In the genomic region with DNA sequence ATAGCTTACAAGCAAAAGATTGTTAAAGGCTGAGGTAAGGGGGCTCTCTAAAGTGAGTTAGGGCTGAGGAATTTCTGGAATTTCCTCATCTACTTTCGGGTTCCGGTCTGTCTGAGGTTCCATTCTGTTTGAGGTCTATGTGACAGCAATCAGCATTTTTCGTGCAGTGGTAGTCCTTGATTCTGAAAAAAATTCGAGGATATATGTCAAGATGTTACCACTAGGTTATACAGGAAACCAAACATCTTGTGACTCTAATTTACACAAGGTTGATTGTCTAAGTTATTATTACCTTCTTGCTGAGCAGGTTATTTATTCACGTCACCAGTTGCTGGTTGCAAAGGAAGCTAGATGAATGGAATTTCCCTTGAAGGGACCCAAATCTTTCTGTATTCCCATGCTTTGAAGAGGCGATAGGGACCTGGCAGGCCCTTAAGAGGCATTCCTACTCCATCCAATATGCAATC, we compare ENCODE assay signal across 11 cellular contexts. TPM values are rescaled to one million over a fixed set of nuclear protein-coding genes. Genes with fewer than 3 reads are reported as not detected.
A peak's percentile ranks its signal among the peaks of the same experiment; 100 is the strongest.
DNase-seq lines count a peak whose midpoint lies in the region; ATAC-seq and TF ChIP-seq lines count a peak whose summit lies in the region.
"Had no signal": no experiment of that assay in that cellular context is flagged by ENCODE, and none has a peak within 500 bp of the region (broad histone marks: within the 10 kb centered on the region; RNA-seq: fewer than 3 reads in every experiment).

No MANE protein-coding gene starts in this region.

- DNase-seq in H4 (ENCODE audit: low spot score): peak; percentile 45
- peak; percentile 74 for DNase-seq in SK-N-MC (ENCODE audit: low read depth, low spot score)
- peak; percentile 76 to 86 for DNase-seq in foreskin keratinocyte
- no peak for DNase-seq in progenitor cell of endocrine pancreas (ENCODE audit: low spot score, unreplicated experiment)
- DNase-seq in HuH-7 (ENCODE audit: low spot score): no peak
- DNase-seq in GM19238 (ENCODE audit: insufficient read length, low spot score): no peak
- DNase-seq in NCI-H146 (lab: John Stamatoyannopoulos, UW): no peak
- no peak for DNase-seq in NCI-H2029 (lab: John Stamatoyannopoulos, UW)
- DNase-seq: activated CD8-positive, alpha-beta T cell treated with anti-CD3 and anti-CD28 coated beads, Interleukin-2, amount 10 ng/mL, durations not matched to agents 7 days and 5 days; DMS53; NCI-H2171 had no signal

- TF ChIP-seq CTCF in foreskin keratinocyte (conservative IDR thresholded peaks at IDR 0.05): no peak
- TF ChIP-seq CTCF in progenitor cell of endocrine pancreas (IDR thresholded peaks at IDR 0.05; ENCODE audit: unreplicated experiment): no peak

- ATAC-seq in foreskin keratinocyte: peak; percentile 59
- ATAC-seq: activated CD8-positive, alpha-beta T cell treated with anti-CD3 and anti-CD28 coated beads, Interleukin-2, amount 10 ng/mL, durations not matched to agents 7 days and 5 days had no signal

- H3K27ac ChIP-seq in SK-N-MC (peak overlapping the region; percentile 90), foreskin keratinocyte (no peak overlapping the region)

- no peaks in the 10 kb centered on the region for H3K9me3 Mint-ChIP-seq in progenitor cell of endocrine pancreas (ENCODE audit: low read depth)

- H3K36me3 Mint-ChIP-seq in progenitor cell of endocrine pancreas (ENCODE audit: insufficient read depth): no peaks in the 10 kb centered on the region

- H3K27me3 ChIP-seq in foreskin keratinocyte: no peaks in the 10 kb centered on the region

- H3K9ac ChIP-seq in SK-N-MC (ENCODE audit: insufficient read length): no peak overlapping the region

- peaks cover 11% of the 10 kb centered on the region for H3K4me1 ChIP-seq in foreskin keratinocyte

- H3K4me3 Mint-ChIP-seq in progenitor cell of endocrine pancreas (ENCODE audit: low read depth): no peak overlapping the region
- H3K4me3 Mint-ChIP-seq: activated CD8-positive, alpha-beta T cell treated with anti-CD3 and anti-CD28 coated beads, Interleukin-2, amount 10 ng/mL, durations not matched to agents 7 days and 5 days had no signal

- H3K4me3 ChIP-seq in SK-N-MC: peak overlapping the region; percentile 53

- H3K36me3 ChIP-seq in SK-N-MC (ENCODE audit: insufficient read depth, low read length): no peaks in the 10 kb centered on the region

- peaks cover 6% of the 10 kb centered on the region for H3K4me1 Mint-ChIP-seq in progenitor cell of endocrine pancreas (ENCODE audit: low read depth)

- H3K9me3 ChIP-seq in SK-N-MC (ENCODE audit: low read depth, low read length): no peaks in the 10 kb centered on the region

- no peaks in the 10 kb centered on the region for H3K27me3 Mint-ChIP-seq in progenitor cell of endocrine pancreas

- H3K27ac Mint-ChIP-seq in progenitor cell of endocrine pancreas: peak overlapping the region; percentile 92
- H3K27ac Mint-ChIP-seq: activated CD8-positive, alpha-beta T cell treated with anti-CD3 and anti-CD28 coated beads, Interleukin-2, amount 10 ng/mL, durations not matched to agents 7 days and 5 days had no signal

RNA-seq across cellular contexts. Expression of gene RLN2, which starts 35.2 kb away (rescaled TPM):
- not detected in 2 replicates for total RNA-seq in H4 (2014; rRNA removed; shearing (Covaris generic))
- total RNA-seq in foreskin keratinocyte (0.92 and 1.1 TPM in 2 replicates), progenitor cell of endocrine pancreas (4.0 and 4.4 TPM in 2 replicates)
- 1.6 and 1.8 TPM in 2 replicates for polyA plus RNA-seq in foreskin keratinocyte

RNA-seq across cellular contexts. Expression of gene INSL4, which starts 38.1 kb away (rescaled TPM):
- total RNA-seq in H4 (2014; rRNA removed; shearing (Covaris generic)): not detected in 2 replicates
- total RNA-seq in foreskin keratinocyte: not detected in 2 replicates
- polyA plus RNA-seq in foreskin keratinocyte: not detected in 2 replicates
- not detected in 2 replicates for total RNA-seq in progenitor cell of endocrine pancreas
- total RNA-seq: activated CD8-positive, alpha-beta T cell treated with anti-CD3 and anti-CD28 coated beads, Interleukin-2, amount 10 ng/mL, durations not matched to agents 7 days and 5 days had no signal

Comparison
In these comparisons a context has a peak if more than half of its experiments do, and no peak if none do; other contexts are left out.
1. DNase-seq: peak in H4 (single experiment), SK-N-MC (single experiment) and foreskin keratinocyte (2 of 2); none in progenitor cell of endocrine pancreas (single experiment), HuH-7 (single experiment), GM19238 (single experiment), NCI-H146 (single experiment) and NCI-H2029 (single experiment).